15 cellular contexts compared by ENCODE assay signal in genomic region chr12:65673732-65674131, GRCh38.
DNase-seq lines count a peak whose midpoint lies in the region; ATAC-seq lines count a peak whose summit lies in the region.
"Had no signal": no experiment of that assay in that cellular context is flagged by ENCODE, and none has a peak within 500 bp of the region (broad histone marks: within the 10 kb centered on the region; RNA-seq: fewer than 3 reads in every experiment).

No MANE protein-coding gene starts in this region.

- H2AFZ ChIP-seq in GM23248, result peak overlapping the region; percentile 15; the same call in 1 of the 2 replicates

- no peak overlapping the region for H3K4me2 ChIP-seq in GM23248 (ENCODE audit: unreplicated experiment)

- no peaks in the 10 kb centered on the region for H3K36me3 ChIP-seq in GM23248 (ENCODE audit: low read depth)
- H3K36me3 ChIP-seq: WERI-Rb-1 had no signal

- DNase-seq in GM23248, result peak; percentile 48
- peak; percentile 58 for DNase-seq in RKO (ENCODE audit: low spot score)
- peak; percentile 72 for DNase-seq in renal cortical epithelial cell (ENCODE audit: low read depth)
- DNase-seq in stimulated activated naive CD8-positive, alpha-beta T cell treated with anti-CD3 and anti-CD28 coated beads, Interleukin-15, Interleukin-2, amounts not matched to agents 100 U/mL and 50 U/mL, for 24 hours, result no peak
- DNase-seq in posterior vena cava (ENCODE audit: low spot score), result no peak
- DNase-seq: activated T-cell treated with anti-CD3 and anti-CD28 coated beads for 4 hours, COR-L47, endodermal cell, NCI-H1048, NCI-H2227 treated with DMSO at 0.1 percent for 48 hours, RPMI8226, WERI-Rb-1 had no signal

- no peaks in the 10 kb centered on the region for H4K20me1 ChIP-seq in GM23248 (ENCODE audit: insufficient read depth)

- H3K79me2 ChIP-seq in GM23248 (ENCODE audit: insufficient read depth), result no peaks in the 10 kb centered on the region

- H3K9me2 ChIP-seq in GM23248 (ENCODE audit: insufficient read depth), result no peaks in the 10 kb centered on the region

- no peaks in the 10 kb centered on the region for H3K9me3 ChIP-seq in GM23248 (ENCODE audit: low read depth)

- peaks cover 12% of the 10 kb centered on the region for H3F3A ChIP-seq in GM23248 (ENCODE audit: insufficient read depth)

- H3K27me3 ChIP-seq in GM23248 (replicated peaks; ENCODE audit: insufficient read depth), result no peaks in the 10 kb centered on the region

- H3K27ac ChIP-seq in GM23248, result no peak overlapping the region
- H3K27ac ChIP-seq: HL-60, WERI-Rb-1 had no signal

- in situ Hi-C loops in GM23248 (cut with MboI), result no loop called here

- ATAC-seq in esophagus mucosa, result peak; percentile 42
- ATAC-seq in stimulated activated naive CD8-positive, alpha-beta T cell treated with anti-CD3 and anti-CD28 coated beads, Interleukin-15, Interleukin-2, amounts not matched to agents 100 U/mL and 50 U/mL, for 24 hours, result no peak
- ATAC-seq in GM18861 (IDR thresholded peaks at IDR 0.05; ENCODE audit: unreplicated experiment), result no peak

- intact Hi-C loops in posterior vena cava (cut with DNase I), result no loop called here

- H3K9ac ChIP-seq in GM23248, result no peak overlapping the region

- H3K4me1 ChIP-seq in GM23248 (ENCODE audit: insufficient read depth), result peaks cover 34% of the 10 kb centered on the region

- H3K4me3 ChIP-seq in GM23248, result no peak overlapping the region

Comparison
In these comparisons a context has a peak if more than half of its experiments do, and no peak if none do; other contexts are left out.
1. DNase-seq: peak in GM23248 (single experiment), RKO (single experiment) and renal cortical epithelial cell (single experiment); none in stimulated activated naive CD8-positive, alpha-beta T cell treated with anti-CD3 and anti-CD28 coated beads, Interleukin-15, Interleukin-2, amounts not matched to agents 100 U/mL and 50 U/mL, for 24 hours (single experiment) and posterior vena cava (single experiment).